1 cellular context compared by ENCODE assay signal in genomic region chr5:63648376-63648775, GRCh38.
TF ChIP-seq lines count a peak whose summit lies in the region.

No MANE protein-coding gene starts in this region.

TF ChIP-seq in GM23338, 12 proteins besides CTCF, POLR2A, EP300 and RAD21 (continued from another document):
- no peak for TF ChIP-seq POLR2AphosphoS5 (IDR thresholded peaks at IDR 0.05; ENCODE audit: low read depth)
- TF ChIP-seq ZNF462 (CRISPR knock-in tag; IDR thresholded peaks at IDR 0.05), result no peak
- no peak for TF ChIP-seq ETS1 (IDR thresholded peaks at IDR 0.05)
- TF ChIP-seq ZNF331 (CRISPR knock-in tag; IDR thresholded peaks at IDR 0.05; ENCODE audit: low read depth), result no peak
- no peak for TF ChIP-seq JUNB (IDR thresholded peaks at IDR 0.05; ENCODE audit: unreplicated experiment)
- TF ChIP-seq EZH2 (IDR thresholded peaks at IDR 0.05; ENCODE audit: low read depth, unreplicated experiment), result no peak
- TF ChIP-seq NANOG (IDR thresholded peaks at IDR 0.05; ENCODE audit: borderline replicate concordance), result no peak
- no peak for TF ChIP-seq REST (IDR thresholded peaks at IDR 0.05; ENCODE audit: unreplicated experiment)
